1 cellular context compared by ENCODE assay signal in the genomic region with DNA sequence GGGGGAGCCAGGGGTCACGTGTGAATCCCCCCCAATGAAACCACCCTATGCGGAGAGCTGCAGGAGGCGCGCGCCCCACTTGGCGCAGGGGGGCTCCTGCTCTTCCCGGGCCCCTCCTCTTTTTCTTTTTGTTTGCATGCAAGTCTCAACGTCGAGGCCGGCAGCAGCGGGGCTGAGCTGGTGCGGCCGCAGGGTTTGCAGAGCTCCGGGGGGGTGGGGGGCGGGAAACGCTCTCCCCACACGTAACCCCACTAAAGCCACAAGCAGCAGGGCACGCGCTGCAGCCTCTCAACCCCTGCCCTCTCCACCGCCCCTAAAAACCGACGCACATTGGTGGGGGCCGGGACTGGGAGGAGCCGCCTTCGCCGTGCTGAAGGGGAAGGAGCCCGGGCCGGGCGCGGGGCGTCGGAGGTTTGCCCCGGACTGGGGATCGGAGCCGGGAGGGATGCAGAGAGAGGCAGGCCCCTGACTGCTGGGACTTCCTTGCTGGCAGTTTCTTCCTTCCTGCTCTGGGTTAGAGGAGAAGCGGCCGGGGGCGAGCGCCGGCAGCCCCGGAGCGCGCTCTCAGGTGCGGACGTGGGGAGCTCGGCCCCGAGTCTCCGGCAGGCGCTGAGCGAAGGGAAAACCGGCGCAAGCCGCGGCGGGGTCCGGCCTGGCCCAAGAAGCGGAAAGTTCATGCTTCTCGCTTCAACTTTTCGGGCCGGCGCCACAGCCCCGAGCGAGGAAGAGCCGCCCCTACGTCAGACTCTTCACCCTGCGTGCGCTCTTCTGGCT.
A peak's percentile ranks its signal among the peaks of the same experiment; 100 is the strongest.
TF ChIP-seq lines count a peak whose summit lies in the region.

No MANE protein-coding gene starts in this region.

TF ChIP-seq in WTC11, 78 proteins besides CTCF, POLR2A, EP300 and RAD21 (continued from another document):
- TF ChIP-seq, protein P1, sequence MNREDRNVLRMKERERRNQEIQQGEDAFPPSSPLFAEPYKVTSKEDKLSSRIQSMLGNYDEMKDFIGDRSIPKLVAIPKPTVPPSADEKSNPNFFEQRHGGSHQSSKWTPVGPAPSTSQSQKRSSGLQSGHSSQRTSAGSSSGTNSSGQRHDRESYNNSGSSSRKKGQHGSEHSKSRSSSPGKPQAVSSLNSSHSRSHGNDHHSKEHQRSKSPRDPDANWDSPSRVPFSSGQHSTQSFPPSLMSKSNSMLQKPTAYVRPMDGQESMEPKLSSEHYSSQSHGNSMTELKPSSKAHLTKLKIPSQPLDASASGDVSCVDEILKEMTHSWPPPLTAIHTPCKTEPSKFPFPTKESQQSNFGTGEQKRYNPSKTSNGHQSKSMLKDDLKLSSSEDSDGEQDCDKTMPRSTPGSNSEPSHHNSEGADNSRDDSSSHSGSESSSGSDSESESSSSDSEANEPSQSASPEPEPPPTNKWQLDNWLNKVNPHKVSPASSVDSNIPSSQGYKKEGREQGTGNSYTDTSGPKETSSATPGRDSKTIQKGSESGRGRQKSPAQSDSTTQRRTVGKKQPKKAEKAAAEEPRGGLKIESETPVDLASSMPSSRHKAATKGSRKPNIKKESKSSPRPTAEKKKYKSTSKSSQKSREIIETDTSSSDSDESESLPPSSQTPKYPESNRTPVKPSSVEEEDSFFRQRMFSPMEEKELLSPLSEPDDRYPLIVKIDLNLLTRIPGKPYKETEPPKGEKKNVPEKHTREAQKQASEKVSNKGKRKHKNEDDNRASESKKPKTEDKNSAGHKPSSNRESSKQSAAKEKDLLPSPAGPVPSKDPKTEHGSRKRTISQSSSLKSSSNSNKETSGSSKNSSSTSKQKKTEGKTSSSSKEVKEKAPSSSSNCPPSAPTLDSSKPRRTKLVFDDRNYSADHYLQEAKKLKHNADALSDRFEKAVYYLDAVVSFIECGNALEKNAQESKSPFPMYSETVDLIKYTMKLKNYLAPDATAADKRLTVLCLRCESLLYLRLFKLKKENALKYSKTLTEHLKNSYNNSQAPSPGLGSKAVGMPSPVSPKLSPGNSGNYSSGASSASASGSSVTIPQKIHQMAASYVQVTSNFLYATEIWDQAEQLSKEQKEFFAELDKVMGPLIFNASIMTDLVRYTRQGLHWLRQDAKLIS (CRISPR knock-in tag; IDR thresholded peaks at IDR 0.05; ENCODE audit: borderline replicate concordance), result peak; percentile 71; the same call in 1 of the 2 replicates
- TF ChIP-seq, protein P2, sequence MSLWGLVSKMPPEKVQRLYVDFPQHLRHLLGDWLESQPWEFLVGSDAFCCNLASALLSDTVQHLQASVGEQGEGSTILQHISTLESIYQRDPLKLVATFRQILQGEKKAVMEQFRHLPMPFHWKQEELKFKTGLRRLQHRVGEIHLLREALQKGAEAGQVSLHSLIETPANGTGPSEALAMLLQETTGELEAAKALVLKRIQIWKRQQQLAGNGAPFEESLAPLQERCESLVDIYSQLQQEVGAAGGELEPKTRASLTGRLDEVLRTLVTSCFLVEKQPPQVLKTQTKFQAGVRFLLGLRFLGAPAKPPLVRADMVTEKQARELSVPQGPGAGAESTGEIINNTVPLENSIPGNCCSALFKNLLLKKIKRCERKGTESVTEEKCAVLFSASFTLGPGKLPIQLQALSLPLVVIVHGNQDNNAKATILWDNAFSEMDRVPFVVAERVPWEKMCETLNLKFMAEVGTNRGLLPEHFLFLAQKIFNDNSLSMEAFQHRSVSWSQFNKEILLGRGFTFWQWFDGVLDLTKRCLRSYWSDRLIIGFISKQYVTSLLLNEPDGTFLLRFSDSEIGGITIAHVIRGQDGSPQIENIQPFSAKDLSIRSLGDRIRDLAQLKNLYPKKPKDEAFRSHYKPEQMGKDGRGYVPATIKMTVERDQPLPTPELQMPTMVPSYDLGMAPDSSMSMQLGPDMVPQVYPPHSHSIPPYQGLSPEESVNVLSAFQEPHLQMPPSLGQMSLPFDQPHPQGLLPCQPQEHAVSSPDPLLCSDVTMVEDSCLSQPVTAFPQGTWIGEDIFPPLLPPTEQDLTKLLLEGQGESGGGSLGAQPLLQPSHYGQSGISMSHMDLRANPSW (CRISPR knock-in tag; conservative IDR thresholded peaks at IDR 0.05; ENCODE audit: low read depth), result no peak
- TF ChIP-seq, protein P3, sequence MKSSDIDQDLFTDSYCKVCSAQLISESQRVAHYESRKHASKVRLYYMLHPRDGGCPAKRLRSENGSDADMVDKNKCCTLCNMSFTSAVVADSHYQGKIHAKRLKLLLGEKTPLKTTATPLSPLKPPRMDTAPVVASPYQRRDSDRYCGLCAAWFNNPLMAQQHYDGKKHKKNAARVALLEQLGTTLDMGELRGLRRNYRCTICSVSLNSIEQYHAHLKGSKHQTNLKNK (CRISPR knock-in tag; IDR thresholded peaks at IDR 0.05), result no peak
- TF ChIP-seq SP1 (CRISPR knock-in tag; conservative IDR thresholded peaks at IDR 0.05) (peak; percentile 31; the same call in 1 of the 2 replicates), ESRRA (CRISPR knock-in tag; IDR thresholded peaks at IDR 0.05; ENCODE audit: borderline replicate concordance) (0 out of 2 replicates have a peak, but pooled peaks have one; percentile 27), ZNF219 (CRISPR knock-in tag; IDR thresholded peaks at IDR 0.05; ENCODE audit: borderline replicate concordance) (peak; percentile 39; the same call in 1 of the 2 replicates), JUN (CRISPR knock-in tag; IDR thresholded peaks at IDR 0.05) (0 out of 2 replicates have a peak, but pooled peaks have one; percentile 17), ARID4B (CRISPR knock-in tag; IDR thresholded peaks at IDR 0.05; ENCODE audit: borderline replicate concordance) (peak; percentile 81), CDX4 (CRISPR knock-in tag; IDR thresholded peaks at IDR 0.05; ENCODE audit: borderline replicate concordance) (no peak), CREM (CRISPR knock-in tag; IDR thresholded peaks at IDR 0.05) (peak; percentile 58; the same call in 1 of the 2 replicates)
- TF ChIP-seq, protein P4, sequence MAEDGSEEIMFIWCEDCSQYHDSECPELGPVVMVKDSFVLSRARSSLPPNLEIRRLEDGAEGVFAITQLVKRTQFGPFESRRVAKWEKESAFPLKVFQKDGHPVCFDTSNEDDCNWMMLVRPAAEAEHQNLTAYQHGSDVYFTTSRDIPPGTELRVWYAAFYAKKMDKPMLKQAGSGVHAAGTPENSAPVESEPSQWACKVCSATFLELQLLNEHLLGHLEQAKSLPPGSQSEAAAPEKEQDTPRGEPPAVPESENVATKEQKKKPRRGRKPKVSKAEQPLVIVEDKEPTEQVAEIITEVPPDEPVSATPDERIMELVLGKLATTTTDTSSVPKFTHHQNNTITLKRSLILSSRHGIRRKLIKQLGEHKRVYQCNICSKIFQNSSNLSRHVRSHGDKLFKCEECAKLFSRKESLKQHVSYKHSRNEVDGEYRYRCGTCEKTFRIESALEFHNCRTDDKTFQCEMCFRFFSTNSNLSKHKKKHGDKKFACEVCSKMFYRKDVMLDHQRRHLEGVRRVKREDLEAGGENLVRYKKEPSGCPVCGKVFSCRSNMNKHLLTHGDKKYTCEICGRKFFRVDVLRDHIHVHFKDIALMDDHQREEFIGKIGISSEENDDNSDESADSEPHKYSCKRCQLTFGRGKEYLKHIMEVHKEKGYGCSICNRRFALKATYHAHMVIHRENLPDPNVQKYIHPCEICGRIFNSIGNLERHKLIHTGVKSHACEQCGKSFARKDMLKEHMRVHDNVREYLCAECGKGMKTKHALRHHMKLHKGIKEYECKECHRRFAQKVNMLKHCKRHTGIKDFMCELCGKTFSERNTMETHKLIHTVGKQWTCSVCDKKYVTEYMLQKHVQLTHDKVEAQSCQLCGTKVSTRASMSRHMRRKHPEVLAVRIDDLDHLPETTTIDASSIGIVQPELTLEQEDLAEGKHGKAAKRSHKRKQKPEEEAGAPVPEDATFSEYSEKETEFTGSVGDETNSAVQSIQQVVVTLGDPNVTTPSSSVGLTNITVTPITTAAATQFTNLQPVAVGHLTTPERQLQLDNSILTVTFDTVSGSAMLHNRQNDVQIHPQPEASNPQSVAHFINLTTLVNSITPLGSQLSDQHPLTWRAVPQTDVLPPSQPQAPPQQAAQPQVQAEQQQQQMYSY (CRISPR knock-in tag; IDR thresholded peaks at IDR 0.05), result peak; percentile 61
TF ChIP-seq in WTC11: peak in this region for 14.
